Comparison of ENCODE assay signal across 3 cellular contexts in the genomic region with DNA sequence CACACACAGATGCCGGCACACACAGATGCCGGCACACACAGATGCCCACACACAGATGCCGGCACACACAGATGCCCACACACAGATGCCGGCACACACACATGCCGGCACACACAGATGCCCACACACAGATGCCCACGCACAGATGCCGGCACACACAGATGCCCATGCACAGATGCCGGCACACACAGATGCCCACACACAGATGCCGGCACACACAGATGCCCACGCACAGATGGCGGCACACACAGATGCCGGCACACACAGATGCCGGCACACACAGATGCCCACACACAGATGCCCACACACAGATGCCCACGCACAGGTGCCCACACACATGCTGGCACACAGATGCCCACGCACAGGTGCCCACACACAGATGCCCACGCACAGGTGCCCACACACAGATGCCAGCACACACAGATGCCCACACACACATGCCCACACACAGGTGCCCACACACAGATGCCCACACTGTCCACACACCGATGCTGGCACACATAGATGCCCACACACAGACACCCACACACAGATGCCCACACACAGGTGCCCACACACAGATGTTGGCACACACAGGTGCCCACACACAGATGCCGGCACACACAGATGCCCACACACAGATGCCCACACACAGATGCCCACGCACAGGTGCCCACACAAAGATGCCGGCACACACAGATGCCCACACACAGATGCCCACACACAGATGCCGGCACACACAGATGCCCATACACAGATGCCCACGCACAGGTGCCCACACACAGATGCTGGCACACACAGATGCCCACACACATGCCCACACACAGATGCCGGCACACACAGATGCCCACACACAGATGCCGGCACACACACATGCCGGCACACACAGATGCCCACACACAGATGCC.
TF ChIP-seq lines count a peak whose summit lies in the region.
"Not testable (repeated sequence)": the region's sequence is repeated elsewhere in the genome, so short reads cannot be mapped to it uniquely, and the experiment has no call there.

No MANE protein-coding gene starts in this region.

TF ChIP-seq in HEK293, 187 proteins besides CTCF, POLR2A, EP300 and RAD21:
- peak; percentile 85 for TF ChIP-seq EGR2 (tag by site-specific recombination; IDR thresholded peaks at IDR 0.05; ENCODE audit: low read depth)
- TF ChIP-seq, protein P1, sequence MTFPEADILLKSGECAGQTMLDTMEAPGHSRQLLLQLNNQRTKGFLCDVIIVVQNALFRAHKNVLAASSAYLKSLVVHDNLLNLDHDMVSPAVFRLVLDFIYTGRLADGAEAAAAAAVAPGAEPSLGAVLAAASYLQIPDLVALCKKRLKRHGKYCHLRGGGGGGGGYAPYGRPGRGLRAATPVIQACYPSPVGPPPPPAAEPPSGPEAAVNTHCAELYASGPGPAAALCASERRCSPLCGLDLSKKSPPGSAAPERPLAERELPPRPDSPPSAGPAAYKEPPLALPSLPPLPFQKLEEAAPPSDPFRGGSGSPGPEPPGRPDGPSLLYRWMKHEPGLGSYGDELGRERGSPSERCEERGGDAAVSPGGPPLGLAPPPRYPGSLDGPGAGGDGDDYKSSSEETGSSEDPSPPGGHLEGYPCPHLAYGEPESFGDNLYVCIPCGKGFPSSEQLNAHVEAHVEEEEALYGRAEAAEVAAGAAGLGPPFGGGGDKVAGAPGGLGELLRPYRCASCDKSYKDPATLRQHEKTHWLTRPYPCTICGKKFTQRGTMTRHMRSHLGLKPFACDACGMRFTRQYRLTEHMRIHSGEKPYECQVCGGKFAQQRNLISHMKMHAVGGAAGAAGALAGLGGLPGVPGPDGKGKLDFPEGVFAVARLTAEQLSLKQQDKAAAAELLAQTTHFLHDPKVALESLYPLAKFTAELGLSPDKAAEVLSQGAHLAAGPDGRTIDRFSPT (tag by site-specific recombination; IDR thresholded peaks at IDR 0.05), result peak; percentile 57
- peak; percentile 87 for TF ChIP-seq ZFHX2 (tag by site-specific recombination; conservative IDR thresholded peaks at IDR 0.05)

TF ChIP-seq in K562, 482 proteins besides CTCF, POLR2A, EP300 and RAD21:
- TF ChIP-seq MYNN (IDR thresholded peaks at IDR 0.05), result peak; percentile 15; the same call in 1 of the 2 replicates
- not testable (repeated sequence) for TF ChIP-seq MYNN (CRISPR knock-in tag; IDR thresholded peaks at IDR 0.05)
- peak; percentile 92 for TF ChIP-seq HNRNPL (IDR thresholded peaks at IDR 0.05; ENCODE audit: low read depth, low read length)
- 0 out of 2 replicates have a peak, but pooled peaks have one; percentile 30 for TF ChIP-seq RBFOX2 (IDR thresholded peaks at IDR 0.05; ENCODE audit: low read depth, low read length)

TF ChIP-seq in HepG2, 621 proteins besides CTCF, POLR2A, EP300 and RAD21:
- TF ChIP-seq, protein P2, sequence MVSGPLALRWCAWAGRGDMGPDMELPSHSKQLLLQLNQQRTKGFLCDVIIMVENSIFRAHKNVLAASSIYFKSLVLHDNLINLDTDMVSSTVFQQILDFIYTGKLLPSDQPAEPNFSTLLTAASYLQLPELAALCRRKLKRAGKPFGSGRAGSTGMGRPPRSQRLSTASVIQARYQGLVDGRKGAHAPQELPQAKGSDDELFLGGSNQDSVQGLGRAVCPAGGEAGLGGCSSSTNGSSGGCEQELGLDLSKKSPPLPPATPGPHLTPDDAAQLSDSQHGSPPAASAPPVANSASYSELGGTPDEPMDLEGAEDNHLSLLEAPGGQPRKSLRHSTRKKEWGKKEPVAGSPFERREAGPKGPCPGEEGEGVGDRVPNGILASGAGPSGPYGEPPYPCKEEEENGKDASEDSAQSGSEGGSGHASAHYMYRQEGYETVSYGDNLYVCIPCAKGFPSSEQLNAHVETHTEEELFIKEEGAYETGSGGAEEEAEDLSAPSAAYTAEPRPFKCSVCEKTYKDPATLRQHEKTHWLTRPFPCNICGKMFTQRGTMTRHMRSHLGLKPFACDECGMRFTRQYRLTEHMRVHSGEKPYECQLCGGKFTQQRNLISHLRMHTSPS (CRISPR knock-in tag; IDR thresholded peaks at IDR 0.05; ENCODE audit: low read depth), result peak; percentile 54
- peak; percentile 77 for TF ChIP-seq AGO1 (IDR thresholded peaks at IDR 0.05; ENCODE audit: low read depth, low read length, poor library complexity, severe bottlenecking)
- TF ChIP-seq ZNF589 (CRISPR knock-in tag; conservative IDR thresholded peaks at IDR 0.05), result 0 out of 2 replicates have a peak, but pooled peaks have one; percentile 21
- TF ChIP-seq, protein P3, sequence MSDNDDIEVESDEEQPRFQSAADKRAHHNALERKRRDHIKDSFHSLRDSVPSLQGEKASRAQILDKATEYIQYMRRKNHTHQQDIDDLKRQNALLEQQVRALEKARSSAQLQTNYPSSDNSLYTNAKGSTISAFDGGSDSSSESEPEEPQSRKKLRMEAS (IDR thresholded peaks at IDR 0.05), result peak; percentile 10; the same call in 1 of the 2 replicates
- TF ChIP-seq AGO2 (optimal IDR thresholded peaks at IDR 0.05; ENCODE audit: low read depth, low read length), result peak; percentile 81
- peak; percentile 100 for TF ChIP-seq HNRNPL (IDR thresholded peaks at IDR 0.05; ENCODE audit: low read depth, low read length)
- peak; percentile 8 for TF ChIP-seq SRSF1 (optimal IDR thresholded peaks at IDR 0.05; ENCODE audit: low read depth, low read length)
- peak; percentile 35; the same call in 1 of the 2 replicates for TF ChIP-seq TARDBP (CRISPR knock-in tag; IDR thresholded peaks at IDR 0.05)
